17 cellular contexts compared by ENCODE assay signal in the genomic region with DNA sequence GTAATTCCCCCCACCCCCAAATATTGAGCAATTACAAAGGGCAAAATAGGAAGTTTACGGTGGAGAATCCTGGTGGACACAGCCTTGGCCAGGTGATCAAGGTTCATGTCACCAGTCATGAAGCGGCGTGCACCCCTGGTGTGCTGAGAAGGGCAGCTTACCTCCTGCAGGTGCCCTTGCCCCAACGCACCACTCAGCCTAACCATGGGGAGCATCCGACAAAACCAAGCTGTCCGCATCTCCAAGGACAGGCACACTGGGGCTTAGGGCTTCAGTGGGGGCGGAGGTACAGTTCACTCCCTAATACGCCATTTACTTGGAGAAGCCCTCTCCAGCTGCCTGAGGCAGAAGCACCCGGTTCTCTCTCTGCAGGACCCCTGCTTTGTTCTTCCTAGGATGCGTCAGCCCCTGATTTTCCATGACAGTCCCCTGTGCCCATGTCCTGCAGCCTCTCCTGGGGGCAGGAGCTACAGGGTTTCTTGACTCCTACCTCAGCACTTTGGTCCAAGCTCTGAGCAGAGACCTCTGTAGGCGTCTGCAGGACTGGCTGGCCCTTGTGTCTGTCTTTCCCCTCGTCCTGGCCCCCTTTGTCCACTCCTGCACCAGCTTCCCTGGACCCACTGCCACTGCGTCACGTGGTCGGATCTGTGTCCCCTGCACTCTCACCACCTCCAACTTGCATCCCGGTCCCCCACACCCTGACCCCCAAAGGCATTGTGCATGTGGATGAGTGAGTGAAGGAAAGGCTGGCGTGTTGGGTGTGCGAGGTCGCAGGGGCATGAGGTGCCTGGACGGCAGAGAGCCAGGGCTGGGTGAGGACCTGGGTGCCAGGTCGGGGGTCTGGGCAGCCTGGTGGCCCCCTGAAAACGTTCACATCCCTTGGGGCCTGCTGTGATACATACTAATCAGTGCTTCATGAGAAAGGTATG.
DNase-seq lines count a peak whose midpoint lies in the region; ATAC-seq, FAIRE-seq and TF ChIP-seq lines count a peak whose summit lies in the region.
"Had no signal": no experiment of that assay in that cellular context is flagged by ENCODE, and none has a peak within 500 bp of the region (broad histone marks: within the 10 kb centered on the region; RNA-seq: fewer than 3 reads in every experiment).

No MANE protein-coding gene starts in this region.

- H3K4me3 ChIP-seq in HepG2 (replicated peaks in 1 of 3; ENCODE audit: insufficient read depth in 1 of 3, low read depth in 2 of 3, low read length in 3 of 3) (no peak overlapping the region), right lobe of liver (no peak overlapping the region), osteoblast (ENCODE audit: insufficient read depth, low read length) (no peak overlapping the region), foreskin fibroblast (ENCODE audit: low read depth in 1 of 2, low read length in 2 of 2) (no peak overlapping the region)

- in situ Hi-C loops in HepG2 (cut with HindIII; ENCODE audit: extremely low pct_ligation_motif_present, low pct_unique_long_range_greater_than_20kb), result no loop called here

- H4K20me1 ChIP-seq in HepG2 (ENCODE audit: insufficient read depth, low read length) (no peaks in the 10 kb centered on the region), osteoblast (ENCODE audit: insufficient read depth, low read length) (peaks cover 4% of the 10 kb centered on the region)

- TF ChIP-seq POLR2A in HepG2 (IDR thresholded peaks at IDR 0.05; ENCODE audit: insufficient read depth in 1 of 2, low read depth in 2 of 2, low read length in 2 of 2), result no peak
- TF ChIP-seq POLR2A in right lobe of liver (IDR thresholded peaks at IDR 0.05), result no peak

- POLR2A ChIA-PET in HepG2 (lab: Yijun Ruan, JAX), result no interaction called here

- CTCF ChIA-PET in HepG2 (lab: Yijun Ruan, JAX; ENCODE audit: low intra/inter-chr PET ratio, low total read pairs), result no interaction called here

- H3K27ac Mint-ChIP-seq in glutamatergic neuron (ENCODE audit: unreplicated experiment), result no peak overlapping the region

- intact Hi-C loops in HepG2 (cut with micrococcal nuclease; ENCODE audit: unreplicated experiment) (no loop called here), right lobe of liver (cut with DNase I) (no loop called here)

- no peak overlapping the region for H3K9ac ChIP-seq in HepG2 (ENCODE audit: insufficient read depth, low read depth, low read length)

- H3K79me2 ChIP-seq in HepG2 (ENCODE audit: insufficient read depth, low read length), result no peaks in the 10 kb centered on the region
- H3K79me2 ChIP-seq in osteoblast (ENCODE audit: insufficient read depth, low read length), result no peaks in the 10 kb centered on the region

- H3K36me3 ChIP-seq in HepG2 (replicated peaks in 1 of 2; ENCODE audit: control insufficient read depth in 1 of 2, insufficient read depth in 2 of 2, low read length in 2 of 2) (no peaks in the 10 kb centered on the region), right lobe of liver (no peaks in the 10 kb centered on the region), osteoblast (ENCODE audit: insufficient read depth, low read length) (no peaks in the 10 kb centered on the region)

- no peak for FAIRE-seq in HepG2 (lab: Jason Lieb, UNC)
- FAIRE-seq: GM12891, H54 had no signal

- no peaks in the 10 kb centered on the region for H3K9me3 ChIP-seq in HepG2 (ENCODE audit: low read length)
- no peaks in the 10 kb centered on the region for H3K9me3 ChIP-seq in right lobe of liver
- H3K9me3 ChIP-seq in osteoblast (ENCODE audit: low read depth, low read length), result no peaks in the 10 kb centered on the region

- 50% methylated on average over 17 of the region's 22 CpGs for WGBS in HepG2 (ENCODE audit: low lambda C conversion rate)
- WGBS in right lobe of liver (ENCODE audit: insufficient coverage, low coverage, low lambda C conversion rate, missing lambda C conversion rate), result 84% methylated on average over 15 of the region's 22 CpGs

- DNase-seq in HepG2 (ENCODE audit: low spot score) (no peak), right lobe of liver (no peak), glutamatergic neuron (peak; percentile 13), osteoblast (ENCODE audit: insufficient read length, low spot score, missing footprints) (peak; percentile 74), foreskin fibroblast (no peak)
- DNase-seq in activated effector memory CD4-positive, alpha-beta T cell treated with anti-CD3 and anti-CD28 coated beads, Interleukin-2, amount 50 U/mL, for 16 hours, result no peak
- DNase-seq: GF-D8, NCI-H1105 treated with DMSO at 0.1 percent for 48 hours, NCI-H187, NCI-H345, NCI-H526 treated with DMSO at 0.1 percent for 48 hours had no signal

- H3K27me3 Mint-ChIP-seq in glutamatergic neuron (ENCODE audit: unreplicated experiment), result peaks cover 4% of the 10 kb centered on the region
- H3K27me3 Mint-ChIP-seq: IgD-negative memory B cell had no signal

- H3K4me1 Mint-ChIP-seq in glutamatergic neuron (ENCODE audit: low read depth, unreplicated experiment), result peaks cover 4% of the 10 kb centered on the region

- H2AFZ ChIP-seq in HepG2 (ENCODE audit: low read length), result no peak overlapping the region
- H2AFZ ChIP-seq in osteoblast (ENCODE audit: low read length), result no peak overlapping the region

- TF ChIP-seq EP300 in HepG2 (IDR thresholded peaks at IDR 0.05; ENCODE audit: low read depth in 2 of 2, low read length in 2 of 2) (no peak), HepG2 (CRISPR knock-in tag; IDR thresholded peaks at IDR 0.05; ENCODE audit: borderline replicate concordance) (no peak)

- H3K27me3 ChIP-seq in HepG2 (ENCODE audit: control insufficient read depth in 1 of 2, insufficient read depth in 2 of 2, low read length in 2 of 2) (peaks cover 0 to 2% of the 10 kb centered on the region in 2 experiments; a peak in 1 of 5 replicates), right lobe of liver (no peaks in the 10 kb centered on the region), osteoblast (ENCODE audit: insufficient read depth, low read length) (no peaks in the 10 kb centered on the region)

- H3K27ac ChIP-seq in HepG2 (ENCODE audit: extremely low read length, insufficient read depth, low read length), result no peak overlapping the region
- no peak overlapping the region for H3K27ac ChIP-seq in right lobe of liver
- H3K27ac ChIP-seq in osteoblast (ENCODE audit: low read depth, low read length), result no peak overlapping the region
- H3K27ac ChIP-seq: C4-2B had no signal

- TF ChIP-seq CTCF in HepG2 (CRISPR knock-in tag; IDR thresholded peaks at IDR 0.05), result no peak
- no peak for TF ChIP-seq CTCF in right lobe of liver (IDR thresholded peaks at IDR 0.05)
- TF ChIP-seq CTCF in glutamatergic neuron (IDR thresholded peaks at IDR 0.05; ENCODE audit: partially characterized antibody, unreplicated experiment), result no peak
- no peak for TF ChIP-seq CTCF in osteoblast (IDR thresholded peaks at IDR 0.05; ENCODE audit: extremely low read depth, low read depth, low read length)
- no peak for TF ChIP-seq CTCF in foreskin fibroblast (IDR thresholded peaks at IDR 0.05; ENCODE audit: low read depth, low read length)

- no peak for TF ChIP-seq RAD21 in HepG2 (CRISPR knock-in tag; IDR thresholded peaks at IDR 0.05)

- peaks cover 5% of the 10 kb centered on the region for H3K36me3 Mint-ChIP-seq in glutamatergic neuron (ENCODE audit: unreplicated experiment)

- ATAC-seq in HepG2 (no peak; the same call in 2 of the 3 replicates), right lobe of liver (no peak), GM21717 (IDR thresholded peaks at IDR 0.05; ENCODE audit: unreplicated experiment) (no peak), GM18520 (IDR thresholded peaks at IDR 0.05; ENCODE audit: unreplicated experiment) (no peak)

- peaks cover 11% of the 10 kb centered on the region for H3K9me3 Mint-ChIP-seq in glutamatergic neuron (ENCODE audit: unreplicated experiment)

- BruUV-seq in HepG2 (replicated peaks; lab: Mats Ljungman, UMichigan), result no TSS peak

- H3K4me2 ChIP-seq in HepG2 (ENCODE audit: low read depth, low read length) (no peak overlapping the region), osteoblast (ENCODE audit: insufficient read depth, low read length) (no peak overlapping the region)

- H3K4me1 ChIP-seq in HepG2 (ENCODE audit: insufficient read depth, low read length) (no peaks in the 10 kb centered on the region), right lobe of liver (no peaks in the 10 kb centered on the region), osteoblast (ENCODE audit: insufficient read depth, low read length) (peaks cover 4% of the 10 kb centered on the region)

- H3K4me3 Mint-ChIP-seq in glutamatergic neuron (ENCODE audit: unreplicated experiment), result no peak overlapping the region

TF ChIP-seq in HepG2, 621 proteins besides CTCF, POLR2A, EP300 and RAD21:
- TF ChIP-seq ZNF549 (CRISPR knock-in tag; IDR thresholded peaks at IDR 0.05), result 0 out of 2 replicates have a peak, but pooled peaks have one; percentile 69
- TF ChIP-seq HNF4A (CRISPR knock-in tag; IDR thresholded peaks at IDR 0.05), result peak; percentile 14; the same call in 1 of the 2 replicates
- no peak for TF ChIP-seq ZFX (CRISPR knock-in tag; IDR thresholded peaks at IDR 0.05; ENCODE audit: low read depth)

Comparison
In these comparisons a context has a peak if more than half of its experiments do, and no peak if none do; other contexts are left out.
1. DNase-seq: peak in glutamatergic neuron (single experiment) and osteoblast (single experiment); none in HepG2 (single experiment), right lobe of liver (0 of 3), foreskin fibroblast (0 of 2) and activated effector memory CD4-positive, alpha-beta T cell treated with anti-CD3 and anti-CD28 coated beads, Interleukin-2, amount 50 U/mL, for 16 hours (single experiment).